ENCODE assay signal across 11 cellular contexts in the genomic region with DNA sequence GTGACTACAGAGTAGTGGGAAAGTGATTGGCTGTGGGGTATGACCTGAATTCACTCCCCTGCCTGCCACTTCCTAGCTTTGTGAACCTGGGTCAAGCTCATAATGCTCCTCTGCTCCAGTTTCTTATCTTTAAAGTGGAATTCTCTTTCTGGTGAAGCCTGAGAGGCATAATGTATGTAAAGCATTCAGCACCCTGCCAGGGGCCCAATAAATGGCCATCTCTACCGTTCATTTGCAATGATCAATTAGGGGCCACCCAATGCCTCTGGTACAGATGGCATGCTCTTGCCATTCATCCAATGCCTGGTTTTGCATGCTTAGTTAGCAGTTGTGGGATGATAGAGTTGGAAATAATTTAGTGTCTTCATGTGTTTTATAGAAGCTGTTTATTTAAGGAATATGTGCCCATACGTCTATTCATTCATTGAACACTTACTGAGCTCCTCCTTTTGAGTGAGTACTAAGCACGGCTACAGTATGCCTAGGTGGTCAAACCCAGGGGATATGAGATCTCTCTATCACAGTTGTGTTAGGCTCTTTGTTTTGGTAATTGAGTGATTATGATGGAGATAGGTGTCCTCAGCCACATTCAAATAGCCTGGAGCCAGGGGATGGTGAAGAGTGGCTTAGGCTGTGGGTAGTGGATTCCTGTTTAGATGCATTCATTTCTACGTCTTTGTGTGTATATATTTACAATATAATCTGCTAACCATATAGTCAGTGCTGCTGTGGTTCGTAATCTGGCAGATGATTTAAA. TPM values are rescaled to one million over a fixed set of nuclear protein-coding genes. Genes with fewer than 3 reads are reported as not detected.
DNase-seq lines count a peak whose midpoint lies in the region; ATAC-seq and TF ChIP-seq lines count a peak whose summit lies in the region.
"Had no signal": no experiment of that assay in that cellular context is flagged by ENCODE, and none has a peak within 500 bp of the region (broad histone marks: within the 10 kb centered on the region; RNA-seq: fewer than 3 reads in every experiment).

No MANE protein-coding gene starts in this region.

- intact Hi-C loops in lower lobe of right lung (cut with DNase I): no loop called here
- intact Hi-C loops in activated CD4-positive, alpha-beta T cell treated with anti-CD3 and anti-CD28 coated beads for 36 hours (cut with DNase I, micrococcal nuclease): no loop called here

- no peaks in the 10 kb centered on the region for H3K27me3 Mint-ChIP-seq in endodermal cell (ENCODE audit: insufficient read depth)
- no peaks in the 10 kb centered on the region for H3K27me3 Mint-ChIP-seq in activated CD4-positive, alpha-beta T cell treated with anti-CD3 and anti-CD28 coated beads for 36 hours
- H3K27me3 Mint-ChIP-seq: central memory CD8-positive, alpha-beta T cell had no signal

- no peak overlapping the region for H3K9ac ChIP-seq in endodermal cell (ENCODE audit: extremely low read depth, low read length, poor library complexity, severe bottlenecking)

- WGBS in endodermal cell (ENCODE audit: insufficient coverage in 1 of 2, insufficient read length in 1 of 2), 2 experiments: 0 to 56% methylated on average over 1 to 3 of the region's 5 CpGs
- WGBS in thymus: 96% methylated on average over 5 of the region's 5 CpGs

- H3K27ac Mint-ChIP-seq in endodermal cell: peak overlapping the region; percentile 46
- H3K27ac Mint-ChIP-seq in activated CD4-positive, alpha-beta T cell treated with anti-CD3 and anti-CD28 coated beads for 36 hours: no peak overlapping the region

- CTCF ChIA-PET in activated CD4-positive, alpha-beta T cell treated with anti-CD3 and anti-CD28 coated beads for 36 hours (lab: Charles Lee): interaction anchor here (0.6 kb wide), 1 partner anchor 13 kb away, joined by 3 read pairs; no protein-coding TSS in a partner anchor

- DNase-seq in NCI-H69 (lab: John Stamatoyannopoulos, UW) (peak; percentile 84), endodermal cell (peak; percentile 61), lower lobe of right lung (no peak), dermis blood vessel endothelial cell (no peak), GDM1 (lab: John Stamatoyannopoulos, UW) (no peak)
- DNase-seq in activated CD4-positive, alpha-beta T cell treated with anti-CD3 and anti-CD28 coated beads for 36 hours: no peak
- DNase-seq: naive B cell; PC-9; stimulated activated CD4-positive, alpha-beta T cell treated with anti-CD3 and anti-CD28 coated beads, Interleukin-2, amount 100 ng/mL, for 48 hours had no signal

- no peaks in the 10 kb centered on the region for H3K27me3 ChIP-seq in endodermal cell (ENCODE audit: control insufficient read depth, insufficient read depth, low read length, poor library complexity, severe bottlenecking)
- H3K27me3 ChIP-seq in lower lobe of right lung (ENCODE audit: low read depth): no peaks in the 10 kb centered on the region
- no peaks in the 10 kb centered on the region for H3K27me3 ChIP-seq in thymus (ENCODE audit: control insufficient read depth, insufficient read depth)

- POLR2A ChIA-PET in activated CD4-positive, alpha-beta T cell treated with anti-CD3 and anti-CD28 coated beads for 36 hours (lab: Charles Lee): no interaction called here

- no peak for ATAC-seq in lower lobe of right lung
- ATAC-seq in activated CD4-positive, alpha-beta T cell treated with anti-CD3 and anti-CD28 coated beads for 36 hours: no peak

- H3K36me3 ChIP-seq in endodermal cell (ENCODE audit: control insufficient read depth, insufficient read depth, low read length) (peaks cover 6% of the 10 kb centered on the region), lower lobe of right lung (no peaks in the 10 kb centered on the region), thymus (ENCODE audit: control insufficient read depth, insufficient read depth) (no peaks in the 10 kb centered on the region)

- H3K36me3 Mint-ChIP-seq in endodermal cell (ENCODE audit: low read depth): peaks cover 6% of the 10 kb centered on the region
- no peaks in the 10 kb centered on the region for H3K36me3 Mint-ChIP-seq in activated CD4-positive, alpha-beta T cell treated with anti-CD3 and anti-CD28 coated beads for 36 hours (ENCODE audit: low read depth)
- H3K36me3 Mint-ChIP-seq: naive B cell had no signal

- H3K27ac ChIP-seq in endodermal cell (ENCODE audit: low read depth, low read length): peak overlapping the region; percentile 40
- H3K27ac ChIP-seq in lower lobe of right lung: peak overlapping the region; percentile 51
- peak overlapping the region; percentile 19 for H3K27ac ChIP-seq in thymus (ENCODE audit: low read depth)
- H3K27ac ChIP-seq: PC-9 had no signal

- H3K9me3 ChIP-seq in endodermal cell (ENCODE audit: control insufficient read depth, low read length) (no peaks in the 10 kb centered on the region), lower lobe of right lung (no peaks in the 10 kb centered on the region), thymus (ENCODE audit: control insufficient read depth) (no peaks in the 10 kb centered on the region)

- H3K4me1 ChIP-seq in endodermal cell (ENCODE audit: control insufficient read depth, insufficient read depth, low read length) (peaks cover 10% of the 10 kb centered on the region), lower lobe of right lung (peaks cover 67% of the 10 kb centered on the region), thymus (ENCODE audit: control insufficient read depth, insufficient read depth, low read length) (no peaks in the 10 kb centered on the region)

- TF ChIP-seq CTCF in endodermal cell (conservative IDR thresholded peaks at IDR 0.05) (no peak), lower lobe of right lung (IDR thresholded peaks at IDR 0.05) (no peak)

- H3K4me3 Mint-ChIP-seq in endodermal cell: no peak overlapping the region
- H3K4me3 Mint-ChIP-seq in activated CD4-positive, alpha-beta T cell treated with anti-CD3 and anti-CD28 coated beads for 36 hours: no peak overlapping the region
- H3K4me3 Mint-ChIP-seq: central memory CD8-positive, alpha-beta T cell; naive B cell had no signal

- H3K9me3 Mint-ChIP-seq in endodermal cell: no peaks in the 10 kb centered on the region
- H3K9me3 Mint-ChIP-seq in activated CD4-positive, alpha-beta T cell treated with anti-CD3 and anti-CD28 coated beads for 36 hours (ENCODE audit: low read depth): no peaks in the 10 kb centered on the region
- H3K9me3 Mint-ChIP-seq: naive B cell had no signal

- H3K4me3 ChIP-seq in endodermal cell (ENCODE audit: low read length): no peak overlapping the region
- no peak overlapping the region for H3K4me3 ChIP-seq in lower lobe of right lung
- no peak overlapping the region for H3K4me3 ChIP-seq in thymus (ENCODE audit: low read length)
- H3K4me3 ChIP-seq: PC-9 had no signal

- peaks cover 51% of the 10 kb centered on the region for H3K4me1 Mint-ChIP-seq in endodermal cell
- H3K4me1 Mint-ChIP-seq in activated CD4-positive, alpha-beta T cell treated with anti-CD3 and anti-CD28 coated beads for 36 hours: no peaks in the 10 kb centered on the region
- H3K4me1 Mint-ChIP-seq: central memory CD8-positive, alpha-beta T cell; naive B cell had no signal

RNA-seq across cellular contexts. Expression of a gene that starts 15.3 kb away (rescaled TPM):
- total RNA-seq in endodermal cell (10 to 100 TPM; 68.2 to 88.4 TPM), lower lobe of right lung (24.4 TPM), dermis blood vessel endothelial cell (11.4 and 11.9 TPM in 2 replicates)
- 37.8 TPM for polyA plus RNA-seq in endodermal cell (2013, experiment 1 of 2)
- 41.0 TPM for polyA plus RNA-seq in endodermal cell (2013, experiment 2 of 2)
- polyA plus RNA-seq in thymus: 2.0 TPM
- under 1 TPM; 0.27 to 0.42 TPM for total RNA-seq in activated CD4-positive, alpha-beta T cell treated with anti-CD3 and anti-CD28 coated beads for 36 hours

Comparison
In these comparisons a context has a peak if more than half of its experiments do, and no peak if none do; other contexts are left out.
1. DNase-seq: peak in NCI-H69 (single experiment) and endodermal cell (single experiment); none in lower lobe of right lung (single experiment), activated CD4-positive, alpha-beta T cell treated with anti-CD3 and anti-CD28 coated beads for 36 hours (single experiment), dermis blood vessel endothelial cell (single experiment) and GDM1 (single experiment).
2. Peak in every context shown above with its lines, with median percentiles within 50 percentile points of each other: H3K27ac ChIP-seq.